ENCODE assay signal across 27 cellular contexts in genomic region chr16:17755158-17755557, GRCh38.
"Had no signal": no experiment of that assay in that cellular context is flagged by ENCODE, and none has a peak within 500 bp of the region (broad histone marks: within the 10 kb centered on the region; RNA-seq: fewer than 3 reads in every experiment).

No MANE protein-coding gene starts in this region.

- DNase-seq: colonic mucosa; cortex of kidney; effector CD8-positive, alpha-beta T cell; effector memory CD8-positive, alpha-beta T cell; endodermal cell; erythroblast; esophagus squamous epithelium; foreskin fibroblast; foreskin melanocyte; gastrocnemius medialis; glutamatergic neuron; head of caudate nucleus; heart right ventricle; hippocampal formation; kidney glomerular epithelial cell; left lung; left ventricle myocardium superior; lower lobe of right lung; mesenchymal stem cell; mucosa of descending colon; naive B cell; naive thymus-derived CD8-positive, alpha-beta T cell had no signal

- H3K36me3 ChIP-seq: colonic mucosa, esophagus squamous epithelium, gastrocnemius medialis, heart right ventricle, left lung, lower lobe of right lung had no signal

- ATAC-seq: effector memory CD8-positive, alpha-beta T cell; esophagus mucosa; gastrocnemius medialis; heart right ventricle; left lung; left ventricle myocardium superior; lower lobe of right lung; mucosa of descending colon; naive thymus-derived CD8-positive, alpha-beta T cell had no signal

- H3K4me1 ChIP-seq: colonic mucosa, esophagus squamous epithelium, gastrocnemius medialis, heart right ventricle, left lung, lower lobe of right lung had no signal

- H3K4me3 ChIP-seq: colonic mucosa, esophagus squamous epithelium, gastrocnemius medialis, heart right ventricle, left lung, lower lobe of right lung, mucosa of descending colon had no signal

- H3K27ac ChIP-seq: colonic mucosa, epithelial cell of prostate, esophagus squamous epithelium, gastrocnemius medialis, heart right ventricle, left lung, lower lobe of right lung had no signal

- H3K9me3 ChIP-seq: colonic mucosa, esophagus squamous epithelium, gastrocnemius medialis, lower lobe of right lung, mucosa of descending colon had no signal

- H3K27me3 ChIP-seq: colonic mucosa, gastrocnemius medialis, left lung had no signal

- FAIRE-seq: endometrium, islet of Langerhans, keratinocyte had no signal
